Comparison of ENCODE assay signal across 8 cellular contexts in the genomic region with DNA sequence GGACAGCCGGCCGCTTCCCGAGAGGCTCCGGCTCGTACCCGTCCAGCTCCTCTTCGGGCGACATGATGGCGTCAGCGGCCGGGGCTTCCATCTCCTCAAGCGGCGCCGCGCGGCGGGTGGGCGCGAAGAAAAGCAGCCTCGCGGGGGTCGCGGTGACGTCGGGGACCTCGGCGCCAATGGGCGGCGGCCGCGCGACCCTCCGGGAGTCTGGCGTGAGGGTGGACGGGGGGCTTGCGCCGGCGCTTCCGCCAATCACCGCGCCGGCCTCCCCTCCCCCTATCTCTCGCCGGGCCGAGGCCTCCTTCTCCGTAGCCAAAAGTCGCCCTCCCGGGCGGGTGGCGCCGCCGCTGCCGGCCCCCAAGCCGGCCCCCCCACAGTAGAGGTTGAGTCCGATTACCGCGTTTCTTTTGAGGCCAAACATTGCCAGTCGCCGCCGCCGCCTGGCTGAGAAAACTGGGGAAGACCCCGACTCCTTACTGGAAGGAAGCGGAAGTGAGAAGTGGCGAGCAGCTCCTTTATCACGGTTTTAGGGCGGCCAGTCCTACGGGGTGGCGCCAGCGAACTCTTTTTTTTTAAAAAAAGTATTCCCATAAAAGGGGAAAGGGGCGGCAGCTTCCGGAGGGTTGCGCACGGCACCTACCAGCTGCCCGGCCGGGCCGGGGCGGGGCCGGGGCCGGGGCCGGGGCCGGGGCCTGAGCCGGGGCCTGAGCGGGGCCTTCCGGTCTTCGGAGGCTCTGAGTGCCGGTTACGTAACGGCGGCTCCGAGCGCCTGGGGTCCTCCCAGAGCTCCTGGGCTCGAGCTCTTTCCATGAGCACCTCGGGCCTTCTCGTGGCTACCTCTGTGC. TPM values are rescaled to one million over a fixed set of nuclear protein-coding genes. Genes with fewer than 3 reads are reported as not detected.
DNase-seq lines count a peak whose midpoint lies in the region; TF ChIP-seq lines count a peak whose summit lies in the region.

A gene (minus strand): TSS at position 501 of the 845 bp plus-strand sequence. CDS start 80 bp downstream, at position 421.

- H3K9me3 ChIP-seq in ES-I3 (ENCODE audit: control insufficient read depth, insufficient read depth, low read length), result 0 out of 2 replicates have a peak, but pooled peaks cover 3% of the 10 kb centered on the region
- H3K9me3 ChIP-seq in H9 (ENCODE audit: control insufficient read depth, low read depth, low read length), result no peaks in the 10 kb centered on the region
- no peaks in the 10 kb centered on the region for H3K9me3 ChIP-seq in MM.1S (replicated peaks; ENCODE audit: insufficient read depth, low read length)
- no peaks in the 10 kb centered on the region for H3K9me3 ChIP-seq in stomach

- H3K23me2 ChIP-seq in H9 (ENCODE audit: insufficient read length, low read depth, low read length, poor library complexity, severe bottlenecking), result peaks cover 7% of the 10 kb centered on the region

- peak within 1 kb of the TSS; percentile 64 for H2BK5ac ChIP-seq in H9 (ENCODE audit: insufficient read length, low read length)

- H3K27ac Mint-ChIP-seq in H9, result peak within 1 kb of the TSS; percentile 100
- H3K27ac Mint-ChIP-seq in neural crest cell (ENCODE audit: unreplicated experiment), result peak within 1 kb of the TSS; percentile 100

- no peak within 1 kb of the TSS for H2AK5ac ChIP-seq in H9 (ENCODE audit: insufficient read length, low read length)

- H3K79me2 ChIP-seq in H9 (ENCODE audit: insufficient read depth, low read length) (peaks cover 35% of the 10 kb centered on the region), MM.1S (ENCODE audit: low read length) (peaks cover 59% of the 10 kb centered on the region)

- H4K5ac ChIP-seq in H9 (ENCODE audit: insufficient read length, low read depth, low read length), result peak within 1 kb of the TSS; percentile 74

- H2AFZ ChIP-seq in H9 (ENCODE audit: low read length) (no peak within 1 kb of the TSS), MM.1S (ENCODE audit: low read length) (peak within 1 kb of the TSS; percentile 71)

- no peak within 1 kb of the TSS for H4K8ac ChIP-seq in H9 (replicated peaks; ENCODE audit: insufficient read length, low read depth, low read length)

- H2BK120ac ChIP-seq in H9 (ENCODE audit: low read depth, low read length, poor library complexity, severe bottlenecking), result peak within 1 kb of the TSS; percentile 97

- H3T11ph ChIP-seq in H9 (ENCODE audit: low read length), result peak within 1 kb of the TSS; percentile 46

- no peak within 1 kb of the TSS for H2BK15ac ChIP-seq in H9 (ENCODE audit: low read depth, low read length)

- H3K36me3 Mint-ChIP-seq in H9 (ENCODE audit: insufficient read depth in 1 of 3, low read depth in 3 of 3) (peaks cover 45 to 48% (median 48%) of the 10 kb centered on the region in 3 experiments), neural crest cell (ENCODE audit: low read depth) (peaks cover 39% of the 10 kb centered on the region)

- peak within 1 kb of the TSS; percentile 99 for H3K14ac ChIP-seq in H9 (ENCODE audit: insufficient read depth, low read length)

- peak within 1 kb of the TSS; percentile 44 for H3K56ac ChIP-seq in H9 (ENCODE audit: insufficient read length, low read depth, low read length)

- H3K23ac ChIP-seq in H9 (ENCODE audit: insufficient read length, low read depth, low read length), result peak within 1 kb of the TSS; percentile 15

- H3K9me2 ChIP-seq in MM.1S (replicated peaks; ENCODE audit: insufficient read depth, low read length), result no peaks in the 10 kb centered on the region

- WGBS in H9 (ENCODE audit: extremely low coverage, insufficient read length, low lambda C conversion rate), result no CpG with 5 or more reads among the region's 94 CpGs
- 0 to 1% (median 0%) methylated on average over 28 to 94 of the region's 94 CpGs for WGBS in stomach, 5 donors

- H3K27me3 ChIP-seq in H9 (ENCODE audit: insufficient read depth, low read length) (no peaks in the 10 kb centered on the region), MM.1S (replicated peaks; ENCODE audit: insufficient read depth, low read length) (no peaks in the 10 kb centered on the region), stomach (no peaks in the 10 kb centered on the region)

- peak within 1 kb of the TSS; percentile 52 for H2BK12ac ChIP-seq in H9 (ENCODE audit: insufficient read length, low read depth, low read length)

- intact Hi-C loops in stomach (cut with DNase I; ENCODE audit: low total_unique reads), result no loop called here

- H3K4me3 ChIP-seq in MM.1S (ENCODE audit: low read length) (peak within 1 kb of the TSS; percentile 84), fibroblast of villous mesenchyme (ENCODE audit: low read depth, low read length) (peak within 1 kb of the TSS; percentile 95), stomach (peak within 1 kb of the TSS; percentile 74 to 99 (median 88))

- H3K27me3 Mint-ChIP-seq in H9 (ENCODE audit: low read depth) (peaks cover 3% of the 10 kb centered on the region; the same call in 1 of the 2 replicates), neural crest cell (ENCODE audit: low read depth) (peaks cover 11% of the 10 kb centered on the region)

- no peak within 1 kb of the TSS for H2BK20ac ChIP-seq in H9 (ENCODE audit: low read depth, low read length, poor library complexity, severe bottlenecking)

- TF ChIP-seq EP300 in stomach (IDR thresholded peaks at IDR 0.05), result no peak

- H3K4ac ChIP-seq in H9 (ENCODE audit: low read depth, low read length), result peak within 1 kb of the TSS; percentile 32

- H4K20me1 ChIP-seq in H9 (ENCODE audit: control insufficient read depth, insufficient read depth, insufficient read length), result no peaks in the 10 kb centered on the region
- peaks cover 38% of the 10 kb centered on the region for H4K20me1 ChIP-seq in MM.1S (ENCODE audit: insufficient read depth, low read length)

- TF ChIP-seq POLR2A in stomach (IDR thresholded peaks at IDR 0.05), result peak in 2 of 4 donors; percentile 83 to 97

- H3K4me1 Mint-ChIP-seq in H9 (peaks cover 37 to 45% of the 10 kb centered on the region in 2 experiments), neural crest cell (peaks cover 52% of the 10 kb centered on the region)

- H3K36me3 ChIP-seq in ES-I3 (ENCODE audit: insufficient read depth, low read length) (peaks cover 44% of the 10 kb centered on the region), MM.1S (replicated peaks; ENCODE audit: insufficient read depth, low read length) (peaks cover 31% of the 10 kb centered on the region; the same call in 1 of the 2 replicates), stomach (peaks cover 33 to 36% (median 35%) of the 10 kb centered on the region in 4 donors)

- DNase-seq in H9, result peak; percentile 95
- DNase-seq in MM.1S, result peak; percentile 99
- peak; percentile 99 for DNase-seq in SIG-M5 treated with dmso at 0.1 percent for 504 hours (lab: John Stamatoyannopoulos, UW; ENCODE audit: unreplicated experiment)
- DNase-seq in activated gamma-delta T cell treated with Interleukin-2 at 50 U/mL for 16 hours, result peak; percentile 83
- DNase-seq in fibroblast of villous mesenchyme (ENCODE audit: low read depth), result peak; percentile 98
- DNase-seq in neural crest cell (ENCODE audit: low read depth, low spot score), result peak; percentile 81
- DNase-seq in stomach, result peak; percentile 95

- H3K79me1 ChIP-seq in H9 (ENCODE audit: insufficient read depth, low read depth, low read length, poor library complexity, severe bottlenecking), result no peaks in the 10 kb centered on the region

- H3K9me3 Mint-ChIP-seq in H9, result peaks cover 6 to 15% of the 10 kb centered on the region in 2 experiments; a peak in 4 of 5 replicates
- no peaks in the 10 kb centered on the region for H3K9me3 Mint-ChIP-seq in neural crest cell

- H3K18ac ChIP-seq in H9 (ENCODE audit: insufficient read length, low read depth, low read length), result peak within 1 kb of the TSS; percentile 98

- H3F3A ChIP-seq in MM.1S (ENCODE audit: insufficient read depth, low read length), result peaks cover 50% of the 10 kb centered on the region

- H3K4me2 ChIP-seq in H9 (ENCODE audit: insufficient read depth, insufficient read length, low read length) (peak within 1 kb of the TSS; percentile 98), MM.1S (ENCODE audit: low read depth, low read length) (peak within 1 kb of the TSS; percentile 84)

- peak within 1 kb of the TSS; percentile 96 to 97 for H3K4me3 Mint-ChIP-seq in H9
- peak within 1 kb of the TSS; percentile 98 for H3K4me3 Mint-ChIP-seq in neural crest cell

- peak within 1 kb of the TSS; percentile 96 for H3K27ac ChIP-seq in H9 (ENCODE audit: insufficient read length, low read depth, low read length)
- H3K27ac ChIP-seq in MM.1S (ENCODE audit: low read length), result peak within 1 kb of the TSS; percentile 86
- H3K27ac ChIP-seq in stomach, result peak within 1 kb of the TSS; percentile 94 to 100 (median 100)

- peak within 1 kb of the TSS; percentile 3 for H4K91ac ChIP-seq in H9 (ENCODE audit: insufficient read length, low read depth, low read length)

- H3K4me1 ChIP-seq in ES-I3 (ENCODE audit: insufficient read depth, low read length) (peaks cover 22% of the 10 kb centered on the region), H9 (ENCODE audit: insufficient read depth, low read length) (peaks cover 4% of the 10 kb centered on the region), MM.1S (ENCODE audit: low read length) (peaks cover 35% of the 10 kb centered on the region), stomach (peaks cover 22 to 43% (median 25%) of the 10 kb centered on the region in 4 donors)

- TF ChIP-seq CTCF in H9 (conservative IDR thresholded peaks at IDR 0.05) (no peak), MM.1S (IDR thresholded peaks at IDR 0.05; ENCODE audit: low read length) (no peak), fibroblast of villous mesenchyme (IDR thresholded peaks at IDR 0.05; ENCODE audit: insufficient read depth, low read depth, low read length) (no peak), neural crest cell (conservative IDR thresholded peaks at IDR 0.05) (no peak), stomach (IDR thresholded peaks at IDR 0.05) (peak in 2 of 7 experiments; percentile 17 to 29)

- H3K9ac ChIP-seq in ES-I3 (ENCODE audit: low read depth, low read length) (peak within 1 kb of the TSS; percentile 99), H9 (ENCODE audit: extremely low read depth, insufficient read length, low read length) (peak within 1 kb of the TSS; percentile 98), MM.1S (ENCODE audit: low read length) (peak within 1 kb of the TSS; percentile 98)

RNA-seq across cellular contexts. Expression of the gene that starts here (rescaled TPM):
- total RNA-seq in H9 (2021), result 247 and 250 TPM in 2 replicates
- total RNA-seq in fibroblast of villous mesenchyme, result 218 and 272 TPM in 2 replicates
- total RNA-seq in neural crest cell, result 179 and 186 TPM in 2 replicates
- total RNA-seq in stomach, result 100 to 1,000 TPM in 4 of 5 donors, 10 to 100 TPM in 1; 87.5 to 330 (median 142) TPM
- 100 to 1,000 TPM in 2 of 3 donors, 10 to 100 TPM in 1; 77.7 to 127 (median 115) TPM for polyA plus RNA-seq in stomach

Comparison
In these comparisons a context has a peak if more than half of its experiments do, and no peak if none do; other contexts are left out.
1. Peak in every context shown above with its lines: DNase-seq, H3K4me3 ChIP-seq and H3K27ac ChIP-seq.